ENCODE assay signal across 25 cellular contexts in the genomic region with DNA sequence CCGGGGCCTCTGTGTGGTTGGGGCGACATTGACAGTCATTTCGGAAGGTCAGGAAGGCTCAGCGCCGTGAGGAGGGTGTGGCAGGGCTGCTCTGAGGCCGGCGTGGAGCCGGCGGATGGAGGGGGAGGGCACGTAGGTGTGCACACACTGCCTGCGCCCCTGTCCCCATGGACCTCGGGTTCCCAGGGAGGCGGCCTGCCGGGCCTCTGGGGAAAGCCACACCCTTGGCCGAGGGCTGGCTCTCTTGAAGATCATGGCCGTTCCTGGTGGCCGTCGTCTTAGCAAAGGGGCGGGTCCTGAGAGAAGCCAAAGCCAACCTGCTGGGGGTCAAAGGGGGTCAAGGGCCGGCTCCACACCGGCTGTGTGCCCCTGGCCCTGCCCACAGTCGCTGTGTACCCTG.
"Had no signal": no experiment of that assay in that cellular context is flagged by ENCODE, and none has a peak within 500 bp of the region (broad histone marks: within the 10 kb centered on the region; RNA-seq: fewer than 3 reads in every experiment).

No MANE protein-coding gene starts in this region.

- H3K9me3 Mint-ChIP-seq: endodermal cell; natural killer cell; stimulated activated memory B cell treated with anti-CD40 and anti-IgM and Interleukin-4, amounts not matched to agents 10 μg/mL and 1 μg/mL and 100 μg/mL, for 72 hours had no signal

- H3K27me3 ChIP-seq: sigmoid colon, vagina had no signal

- H3K27ac Mint-ChIP-seq: endodermal cell; natural killer cell; progenitor cell of endocrine pancreas; stimulated activated memory B cell treated with anti-CD40 and anti-IgM and Interleukin-4, amounts not matched to agents 10 μg/mL and 1 μg/mL and 100 μg/mL, for 72 hours had no signal

- H3K9me3 ChIP-seq: esophagus muscularis mucosa, heart right ventricle, lower lobe of right lung, sigmoid colon, spleen, thoracic aorta, tibial nerve, vagina had no signal

- H3K36me3 ChIP-seq: lower lobe of right lung, spleen, thoracic aorta, vagina had no signal

- H3K27ac ChIP-seq: epithelial cell of prostate, esophagus muscularis mucosa, heart right ventricle, lower lobe of right lung, parathyroid adenoma, sigmoid colon, spleen, thoracic aorta, tibial nerve, vagina had no signal

- H3K36me3 Mint-ChIP-seq: natural killer cell had no signal

- H3K4me3 ChIP-seq: esophagus muscularis mucosa, heart right ventricle, lower lobe of right lung, sigmoid colon, skin epidermis, spleen, thoracic aorta, tibial nerve, vagina had no signal

- H3K4me3 Mint-ChIP-seq: endodermal cell; natural killer cell; stimulated activated memory B cell treated with anti-CD40 and anti-IgM and Interleukin-4, amounts not matched to agents 10 μg/mL and 1 μg/mL and 100 μg/mL, for 72 hours had no signal

- DNase-seq: effector CD8-positive, alpha-beta T cell; endodermal cell; foreskin melanocyte; glutamatergic neuron; hippocampal formation; left ventricle myocardium superior; lower lobe of right lung; natural killer cell; sigmoid colon; spleen; stimulated activated CD4-positive, alpha-beta T cell treated with anti-CD3 and anti-CD28 coated beads, Interleukin-4, amount 100 ng/mL, for 4 hours; stimulated activated naive CD8-positive, alpha-beta T cell treated with anti-CD3 and anti-CD28 coated beads, Interleukin-15, Interleukin-2, amounts not matched to agents 100 U/mL and 50 U/mL, for 24 hours; substantia nigra had no signal

- H3K9ac ChIP-seq: parathyroid adenoma had no signal

- FAIRE-seq: colon, islet of Langerhans had no signal

- ATAC-seq: left ventricle myocardium superior; lower lobe of right lung; natural killer cell; stimulated activated memory B cell treated with anti-CD40 and anti-IgM and Interleukin-4, amounts not matched to agents 10 μg/mL and 1 μg/mL and 100 μg/mL, for 72 hours; stimulated activated naive CD8-positive, alpha-beta T cell treated with anti-CD3 and anti-CD28 coated beads, Interleukin-15, Interleukin-2, amounts not matched to agents 100 U/mL and 50 U/mL, for 24 hours had no signal

- H2AFZ ChIP-seq: parathyroid adenoma had no signal

- H3K27me3 Mint-ChIP-seq: progenitor cell of endocrine pancreas had no signal
